Comparison of ENCODE assay signal across 8 cellular contexts in the genomic region with DNA sequence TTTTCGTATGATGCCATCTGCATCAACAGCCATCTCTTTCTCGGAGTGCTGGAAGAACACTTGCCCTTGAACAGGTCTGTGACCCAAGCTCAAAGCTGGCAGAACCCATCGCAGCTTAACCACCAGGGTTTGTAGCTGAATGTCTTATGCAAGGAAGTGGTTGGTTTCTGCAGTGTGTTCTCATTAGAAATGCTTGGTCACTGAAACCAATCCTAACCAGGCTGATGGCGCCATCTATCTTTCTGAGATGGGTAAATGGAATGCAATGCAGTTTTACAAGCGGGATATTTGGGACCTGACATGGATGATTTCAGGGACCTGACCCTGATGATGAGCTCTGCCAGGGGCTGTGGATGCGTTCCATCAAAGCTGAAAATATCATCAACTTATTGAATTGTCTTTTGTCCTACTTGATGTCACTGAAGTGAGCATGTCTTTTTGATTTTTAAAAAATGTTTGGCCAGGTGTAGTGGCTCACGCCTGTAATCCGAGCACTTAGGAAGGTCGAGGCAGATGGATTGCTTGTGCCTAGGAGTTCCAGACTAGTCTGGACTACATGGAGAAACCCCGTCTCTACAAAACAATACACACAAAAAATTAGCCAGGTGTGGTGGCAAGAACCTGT. TPM values are rescaled to one million over a fixed set of nuclear protein-coding genes. Genes with fewer than 3 reads are reported as not detected.
A peak's percentile ranks its signal among the peaks of the same experiment; 100 is the strongest.
DNase-seq lines count a peak whose midpoint lies in the region; ATAC-seq and TF ChIP-seq lines count a peak whose summit lies in the region.

No MANE protein-coding gene starts in this region.

- CTCF ChIA-PET in activated CD4-positive, alpha-beta memory T cell treated with anti-CD3 and anti-CD28 coated beads for 36 hours (lab: Charles Lee), result interaction anchor here (0.8 to 3.5 kb wide), 13 partner anchors 8 to 275 kb away, joined by 3 to 20 read pairs (median 4); no protein-coding TSS in a partner anchor

- H3K27ac ChIP-seq in right atrium auricular region, result no peak overlapping the region

- peaks cover 0 to 3% of the 10 kb centered on the region in 2 donors for H3K4me1 ChIP-seq in right atrium auricular region

- H3K36me3 ChIP-seq in right atrium auricular region, result no peaks in the 10 kb centered on the region

- no peaks in the 10 kb centered on the region for H3K9me3 ChIP-seq in right atrium auricular region

- H3K36me3 Mint-ChIP-seq in activated CD4-positive, alpha-beta memory T cell treated with anti-CD3 and anti-CD28 coated beads for 36 hours, result no peaks in the 10 kb centered on the region
- H3K36me3 Mint-ChIP-seq in stimulated activated effector memory CD8-positive, alpha-beta T cell treated with anti-CD3 and anti-CD28 coated beads, Interleukin-12 subunit alpha, Interleukin-12 subunit beta, amount 100 ng/mL, for 72 hours, result no peaks in the 10 kb centered on the region

- H3K4me3 Mint-ChIP-seq in activated CD4-positive, alpha-beta memory T cell treated with anti-CD3 and anti-CD28 coated beads for 36 hours, result no peak overlapping the region
- H3K4me3 Mint-ChIP-seq in stimulated activated effector memory CD8-positive, alpha-beta T cell treated with anti-CD3 and anti-CD28 coated beads, Interleukin-12 subunit alpha, Interleukin-12 subunit beta, amount 100 ng/mL, for 72 hours, result no peak overlapping the region

- peaks cover 3% of the 10 kb centered on the region for H3K4me1 Mint-ChIP-seq in activated CD4-positive, alpha-beta memory T cell treated with anti-CD3 and anti-CD28 coated beads for 36 hours (ENCODE audit: low read depth)
- H3K4me1 Mint-ChIP-seq in stimulated activated effector memory CD8-positive, alpha-beta T cell treated with anti-CD3 and anti-CD28 coated beads, Interleukin-12 subunit alpha, Interleukin-12 subunit beta, amount 100 ng/mL, for 72 hours, result peaks cover 11% of the 10 kb centered on the region

- peaks cover 14% of the 10 kb centered on the region for H3K27me3 Mint-ChIP-seq in activated CD4-positive, alpha-beta memory T cell treated with anti-CD3 and anti-CD28 coated beads for 36 hours

- H3K4me3 ChIP-seq in right atrium auricular region, result no peak overlapping the region

- peak; percentile 64 for ATAC-seq in GM21576 (IDR thresholded peaks at IDR 0.05; ENCODE audit: unreplicated experiment)
- peak; percentile 54 for ATAC-seq in stimulated activated effector memory CD8-positive, alpha-beta T cell treated with anti-CD3 and anti-CD28 coated beads, Interleukin-12 subunit alpha, Interleukin-12 subunit beta, amount 100 ng/mL, for 72 hours
- ATAC-seq in GM19455 (IDR thresholded peaks at IDR 0.05; ENCODE audit: unreplicated experiment), result no peak

- intact Hi-C loops in activated CD4-positive, alpha-beta memory T cell treated with anti-CD3 and anti-CD28 coated beads for 36 hours (cut with micrococcal nuclease), result loop anchor here (5.0 kb wide), 1 partner anchor 393 kb away; no protein-coding TSS in a partner anchor

- no peak overlapping the region for H3K27ac Mint-ChIP-seq in activated CD4-positive, alpha-beta memory T cell treated with anti-CD3 and anti-CD28 coated beads for 36 hours
- no peak overlapping the region for H3K27ac Mint-ChIP-seq in stimulated activated effector memory CD8-positive, alpha-beta T cell treated with anti-CD3 and anti-CD28 coated beads, Interleukin-12 subunit alpha, Interleukin-12 subunit beta, amount 100 ng/mL, for 72 hours

- POLR2A ChIA-PET in activated CD4-positive, alpha-beta memory T cell treated with anti-CD3 and anti-CD28 coated beads for 36 hours (lab: Charles Lee), result no interaction called here

- H3K9me3 Mint-ChIP-seq in activated CD4-positive, alpha-beta memory T cell treated with anti-CD3 and anti-CD28 coated beads for 36 hours, result no peaks in the 10 kb centered on the region
- H3K9me3 Mint-ChIP-seq in stimulated activated effector memory CD8-positive, alpha-beta T cell treated with anti-CD3 and anti-CD28 coated beads, Interleukin-12 subunit alpha, Interleukin-12 subunit beta, amount 100 ng/mL, for 72 hours, result no peaks in the 10 kb centered on the region

- DNase-seq in NCI-H82 (lab: John Stamatoyannopoulos, UW) (peak; percentile 58), NCI-H82 treated with DMSO at 0.1 percent for 48 hours (lab: John Stamatoyannopoulos, UW; ENCODE audit: unreplicated experiment) (no peak), NAMALWA (ENCODE audit: low spot score) (peak; percentile 86), right atrium auricular region (ENCODE audit: low spot score) (no peak)
- peak; percentile 27 for DNase-seq in activated CD4-positive, alpha-beta memory T cell treated with anti-CD3 and anti-CD28 coated beads for 36 hours
- no peak for DNase-seq in stimulated activated effector memory CD8-positive, alpha-beta T cell treated with anti-CD3 and anti-CD28 coated beads, Interleukin-12 subunit alpha, Interleukin-12 subunit beta, amount 100 ng/mL, for 72 hours (ENCODE audit: low spot score in 2 of 2)

- no peaks in the 10 kb centered on the region for H3K27me3 ChIP-seq in right atrium auricular region

- peak; percentile 23 to 66 for TF ChIP-seq CTCF in right atrium auricular region (IDR thresholded peaks at IDR 0.05)

RNA-seq across cellular contexts. Expression of gene DMRT3, which starts 28.7 kb away (rescaled TPM):
- not detected for total RNA-seq in activated CD4-positive, alpha-beta memory T cell treated with anti-CD3 and anti-CD28 coated beads for 36 hours
- not detected for total RNA-seq in right atrium auricular region

RNA-seq across cellular contexts. Expression of gene DMRT2, which starts 45.0 kb away (rescaled TPM):
- under 1 TPM; 0.24 to 0.58 TPM for total RNA-seq in activated CD4-positive, alpha-beta memory T cell treated with anti-CD3 and anti-CD28 coated beads for 36 hours
- total RNA-seq in right atrium auricular region, result not detected

Comparison
In these comparisons a context has a peak if more than half of its experiments do, and no peak if none do; other contexts are left out.
1. DNase-seq: peak in NCI-H82 (single experiment), NAMALWA (single experiment) and activated CD4-positive, alpha-beta memory T cell treated with anti-CD3 and anti-CD28 coated beads for 36 hours (single experiment); none in NCI-H82 treated with DMSO at 0.1 percent for 48 hours (single experiment), right atrium auricular region (single experiment) and stimulated activated effector memory CD8-positive, alpha-beta T cell treated with anti-CD3 and anti-CD28 coated beads, Interleukin-12 subunit alpha, Interleukin-12 subunit beta, amount 100 ng/mL, for 72 hours (0 of 2).